In the genomic region with DNA sequence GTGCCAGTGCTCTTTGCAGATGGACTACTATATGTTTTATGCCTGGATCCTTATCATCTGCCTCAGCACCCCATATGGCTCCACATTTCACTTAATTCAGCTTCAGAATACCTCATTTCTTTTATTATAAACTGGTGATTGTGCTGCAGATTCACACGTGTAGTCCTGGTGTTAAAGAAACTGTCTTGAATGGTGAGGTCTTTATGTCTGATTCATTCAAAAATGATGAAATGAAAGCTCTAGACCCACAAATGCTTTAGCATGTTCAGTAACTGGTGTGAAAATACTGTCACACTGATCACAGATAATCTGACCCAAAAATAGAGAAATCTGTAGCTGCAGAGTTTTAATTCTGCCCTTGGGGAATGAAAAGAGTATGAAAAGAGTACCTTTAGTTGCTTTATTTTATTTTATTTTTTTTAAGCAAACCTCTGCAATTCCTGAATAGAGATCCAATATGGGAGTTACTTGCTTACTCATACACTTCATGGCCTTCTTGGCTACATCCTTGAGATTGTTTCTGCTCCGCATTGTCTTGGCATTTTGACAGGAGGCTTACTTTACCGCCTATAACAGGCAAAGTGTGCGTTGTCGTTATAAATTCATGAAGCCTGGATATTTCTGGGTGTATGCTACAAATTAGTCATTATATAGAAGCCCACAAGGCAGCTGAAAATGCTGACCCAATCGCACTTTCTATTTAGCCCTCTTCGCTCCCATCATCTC, we compare ENCODE assay signal across 9 cellular contexts. TPM values are rescaled to one million over a fixed set of nuclear protein-coding genes. Genes with fewer than 3 reads are reported as not detected.
DNase-seq lines count a peak whose midpoint lies in the region; ATAC-seq and TF ChIP-seq lines count a peak whose summit lies in the region.
"Had no signal": no experiment of that assay in that cellular context is flagged by ENCODE, and none has a peak within 500 bp of the region (broad histone marks: within the 10 kb centered on the region; RNA-seq: fewer than 3 reads in every experiment).

No MANE protein-coding gene starts in this region.

- H3K27ac Mint-ChIP-seq in naive thymus-derived CD4-positive, alpha-beta T cell = peak overlapping the region in 4 of 9 donors; percentile 15 to 95 (median 51)
- H3K27ac Mint-ChIP-seq: T-helper 1 cell treated with Interleukin-12 subunit alpha and Interleukin-12 subunit beta and Interleukin-4 antibody, amounts not matched to agents 30 μg/mL and 1 μg/mL, for 36 hours had no signal

- H3K27me3 Mint-ChIP-seq in naive thymus-derived CD4-positive, alpha-beta T cell = peaks cover 0 to 68% (median 5%) of the 10 kb centered on the region in 5 donors

- H3K4me1 ChIP-seq in BLaER1 = peaks cover 51% of the 10 kb centered on the region
- peaks cover 57% of the 10 kb centered on the region for H3K4me1 ChIP-seq in KMS-11 (ENCODE audit: low read depth, poor library complexity, severe bottlenecking)
- peaks cover 13 to 29% of the 10 kb centered on the region in 2 donors for H3K4me1 ChIP-seq in naive thymus-derived CD4-positive, alpha-beta T cell (ENCODE audit: control insufficient read depth in 2 of 2, insufficient read depth in 2 of 2, low read length in 2 of 2)
- H3K4me1 ChIP-seq in tibial artery = peaks cover 0 to 23% (median 11%) of the 10 kb centered on the region in 4 donors

- TF ChIP-seq CTCF in KMS-11 (conservative IDR thresholded peaks at IDR 0.05; ENCODE audit: low read depth, low read length) (no peak), coronary artery (IDR thresholded peaks at IDR 0.05) (no peak), tibial artery (IDR thresholded peaks at IDR 0.05) (no peak)

- H3K79me2 ChIP-seq in KMS-11 (ENCODE audit: insufficient read depth, low read depth) = peaks cover 67% of the 10 kb centered on the region

- H3K9me3 ChIP-seq in BLaER1 = no peaks in the 10 kb centered on the region
- no peaks in the 10 kb centered on the region for H3K9me3 ChIP-seq in naive thymus-derived CD4-positive, alpha-beta T cell (ENCODE audit: control insufficient read depth in 2 of 3, low read length in 3 of 3)
- no peaks in the 10 kb centered on the region for H3K9me3 ChIP-seq in tibial artery

- H3K9ac ChIP-seq in BLaER1 (peak overlapping the region; percentile 84), KMS-11 (no peak overlapping the region)

- H3K27ac ChIP-seq in BLaER1 (no peak overlapping the region), KMS-11 (no peak overlapping the region), coronary artery (no peak overlapping the region), tibial artery (no peak overlapping the region)
- no peak overlapping the region for H3K27ac ChIP-seq in naive thymus-derived CD4-positive, alpha-beta T cell (ENCODE audit: low read depth, low read length)

- H3K9me3 Mint-ChIP-seq in naive thymus-derived CD4-positive, alpha-beta T cell = no peaks in the 10 kb centered on the region
- H3K9me3 Mint-ChIP-seq: T-helper 1 cell treated with Interleukin-12 subunit alpha and Interleukin-12 subunit beta and Interleukin-4 antibody, amounts not matched to agents 30 μg/mL and 1 μg/mL, for 36 hours had no signal

- CTCF ChIA-PET in naive thymus-derived CD4-positive, alpha-beta T cell (lab: Charles Lee) = no interaction called here

- POLR2A ChIA-PET in naive thymus-derived CD4-positive, alpha-beta T cell (lab: Charles Lee) = interaction anchor here (1.3 kb wide), 1 partner anchor 10 kb away, joined by 5 read pairs; no protein-coding TSS in a partner anchor

- peaks cover 70% of the 10 kb centered on the region for H4K20me1 ChIP-seq in BLaER1
- H4K20me1 ChIP-seq in KMS-11 (ENCODE audit: insufficient read depth) = peaks cover 47% of the 10 kb centered on the region

- H3K27me3 ChIP-seq in BLaER1 = no peaks in the 10 kb centered on the region
- no peaks in the 10 kb centered on the region for H3K27me3 ChIP-seq in KMS-11 (ENCODE audit: insufficient read depth, low read depth)
- peaks cover 0 to 4% of the 10 kb centered on the region in 2 donors for H3K27me3 ChIP-seq in naive thymus-derived CD4-positive, alpha-beta T cell (ENCODE audit: control insufficient read depth in 2 of 2, insufficient read depth in 2 of 2, low read length in 2 of 2)
- no peaks in the 10 kb centered on the region for H3K27me3 ChIP-seq in tibial artery

- H2AFZ ChIP-seq in KMS-11 (ENCODE audit: low read depth) = no peak overlapping the region

- no peak for ATAC-seq in naive thymus-derived CD4-positive, alpha-beta T cell
- ATAC-seq in GM21447 (IDR thresholded peaks at IDR 0.05; ENCODE audit: unreplicated experiment) = no peak

- peaks cover 0 to 14% (median 6%) of the 10 kb centered on the region in 5 donors for H3K36me3 Mint-ChIP-seq in naive thymus-derived CD4-positive, alpha-beta T cell

- H3K4me2 ChIP-seq in BLaER1 (peak overlapping the region; percentile 91), KMS-11 (peak overlapping the region; percentile 58)

- peak overlapping the region in 9 of 10 donors; percentile 89 to 100 (median 98) for H3K4me3 Mint-ChIP-seq in naive thymus-derived CD4-positive, alpha-beta T cell

- H3K4me3 ChIP-seq in BLaER1 (peak overlapping the region; percentile 86; the same call in 1 of the 2 replicates), KMS-11 (IDR thresholded peaks at IDR 0.05; ENCODE audit: insufficient read depth, low read depth, low read length) (no peak overlapping the region), coronary artery (peak overlapping the region; percentile 80), tibial artery (no peak overlapping the region)
- no peak overlapping the region for H3K4me3 ChIP-seq in naive thymus-derived CD4-positive, alpha-beta T cell (ENCODE audit: low read length)

- peaks cover 24% of the 10 kb centered on the region for H3K36me3 ChIP-seq in BLaER1
- no peaks in the 10 kb centered on the region for H3K36me3 ChIP-seq in KMS-11 (ENCODE audit: insufficient read depth)
- no peaks in the 10 kb centered on the region for H3K36me3 ChIP-seq in naive thymus-derived CD4-positive, alpha-beta T cell (ENCODE audit: control insufficient read depth in 2 of 3, insufficient read depth in 3 of 3, low read length in 3 of 3)
- peaks cover 0 to 9% (median 0%) of the 10 kb centered on the region in 3 donors for H3K36me3 ChIP-seq in tibial artery

- intact Hi-C loops in naive thymus-derived CD4-positive, alpha-beta T cell (cut with micrococcal nuclease) = loop anchor here (2.0 to 10.0 kb wide), 4 partner anchors 21 to 1881 kb away; a partner anchor contains a TSS
- intact Hi-C loops in tibial artery (cut with DNase I; ENCODE audit: low total_unique reads) = no loop called here

- peaks cover 28 to 82% (median 58%) of the 10 kb centered on the region in 7 donors for H3K4me1 Mint-ChIP-seq in naive thymus-derived CD4-positive, alpha-beta T cell

- DNase-seq in coronary artery (ENCODE audit: low spot score) (no peak), NCI-H1930 (lab: John Stamatoyannopoulos, UW) (no peak), tibial artery (no peak)
- DNase-seq in naive thymus-derived CD4-positive, alpha-beta T cell = no peak
- no peak for DNase-seq in NK-92 treated with Interleukin-12 subunit alpha and Interleukin-12 subunit beta, amount 100 ng/mL, for 24 hours (lab: John Stamatoyannopoulos, UW)

RNA-seq across cellular contexts. Expression of a gene that starts 2.7 kb away (rescaled TPM):
- 10 to 100 TPM in 3 of 5 experiments, 1 to 10 TPM in 1, under 1 TPM in 1; 0.41 to 22.4 (median 18.7) TPM for total RNA-seq in naive thymus-derived CD4-positive, alpha-beta T cell
- polyA plus RNA-seq in naive thymus-derived CD4-positive, alpha-beta T cell = 1 to 10 TPM; 5.3 to 7.4 TPM

Comparison
In these comparisons a context has a peak if more than half of its experiments do, and no peak if none do; other contexts are left out.
1. H3K4me3 ChIP-seq: peak in BLaER1 (single experiment) and coronary artery (single experiment); none in KMS-11 (single experiment), naive thymus-derived CD4-positive, alpha-beta T cell (single experiment) and tibial artery (0 of 2).